In the genomic region with DNA sequence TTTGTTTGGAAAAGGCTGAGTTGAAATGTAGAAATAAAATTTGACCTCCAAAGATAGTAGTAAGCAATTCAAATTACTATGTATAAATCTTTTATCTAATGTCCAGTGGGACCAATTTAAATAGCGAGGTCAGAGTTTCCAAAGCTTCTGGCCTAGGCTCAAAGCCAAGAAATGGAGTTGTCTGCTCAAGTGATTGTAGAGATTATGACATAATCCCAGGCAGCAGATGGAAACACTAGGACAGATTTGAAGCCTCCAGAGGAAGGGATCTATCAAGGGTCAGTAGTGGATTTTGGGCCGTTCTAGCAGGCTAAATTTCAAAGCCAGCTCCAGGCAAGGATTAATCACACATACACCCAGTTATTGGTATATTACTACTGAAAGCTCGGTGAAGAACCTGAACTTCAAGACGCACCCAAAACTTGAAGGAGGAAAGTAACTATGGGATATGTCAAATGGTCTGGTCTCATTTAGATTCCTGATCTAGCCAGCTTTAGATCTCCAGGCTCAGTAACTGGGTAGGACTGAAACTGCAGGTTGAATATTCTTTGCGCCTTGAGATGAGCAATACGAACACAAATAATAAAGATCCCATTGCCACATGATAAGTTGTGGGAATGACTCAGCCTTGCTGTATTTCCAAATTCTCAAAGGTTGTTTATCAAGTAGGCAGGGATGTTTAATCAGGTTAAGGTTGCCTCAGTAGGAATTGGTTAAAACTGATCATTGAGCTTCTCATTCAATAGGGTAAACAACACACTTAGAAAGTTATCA, we compare ENCODE assay signal across 26 cellular contexts. TPM values are rescaled to one million over a fixed set of nuclear protein-coding genes. Genes with fewer than 3 reads are reported as not detected.
DNase-seq lines count a peak whose midpoint lies in the region; ATAC-seq, FAIRE-seq and TF ChIP-seq lines count a peak whose summit lies in the region.
"Had no signal": no experiment of that assay in that cellular context is flagged by ENCODE, and none has a peak within 500 bp of the region (broad histone marks: within the 10 kb centered on the region; RNA-seq: fewer than 3 reads in every experiment).

No MANE protein-coding gene starts in this region.

- no peak overlapping the region for H2AFZ ChIP-seq in HepG2 (ENCODE audit: low read length)
- H2AFZ ChIP-seq: GM23338 had no signal

- H3K4me3 ChIP-seq in right lobe of liver = no peak overlapping the region
- H3K4me3 ChIP-seq in HepG2 (replicated peaks in 1 of 3; ENCODE audit: insufficient read depth in 1 of 3, low read depth in 2 of 3, low read length in 3 of 3) = no peak overlapping the region
- no peak overlapping the region for H3K4me3 ChIP-seq in epithelial cell of esophagus (ENCODE audit: low read length)
- no peak overlapping the region for H3K4me3 ChIP-seq in small intestine (ENCODE audit: low read depth in 1 of 2, low read length in 2 of 2)
- H3K4me3 ChIP-seq: GM23338, MG63, SK-N-MC had no signal

- H3K4me1 ChIP-seq in right lobe of liver (no peaks in the 10 kb centered on the region), HepG2 (ENCODE audit: insufficient read depth, low read length) (no peaks in the 10 kb centered on the region), small intestine (ENCODE audit: control insufficient read depth in 2 of 2, insufficient read depth in 1 of 2, low read depth in 1 of 2, low read length in 1 of 2) (no peaks in the 10 kb centered on the region)

- H3K27ac ChIP-seq in right lobe of liver (no peak overlapping the region), HepG2 (ENCODE audit: extremely low read length, insufficient read depth, low read length) (no peak overlapping the region), small intestine (ENCODE audit: low read depth in 1 of 2, low read length in 1 of 2) (no peak overlapping the region)
- H3K27ac ChIP-seq: C4-2B, HL-60, SK-N-MC had no signal

- H3K79me2 ChIP-seq in HepG2 (ENCODE audit: insufficient read depth, low read length) = no peaks in the 10 kb centered on the region

- CTCF ChIA-PET in HepG2 (lab: Yijun Ruan, JAX; ENCODE audit: low intra/inter-chr PET ratio, low total read pairs) = no interaction called here

- TF ChIP-seq EP300 in HepG2 (IDR thresholded peaks at IDR 0.05; ENCODE audit: low read depth in 2 of 2, low read length in 2 of 2) = no peak
- no peak for TF ChIP-seq EP300 in HepG2 (CRISPR knock-in tag; IDR thresholded peaks at IDR 0.05; ENCODE audit: borderline replicate concordance)

- POLR2A ChIA-PET in HepG2 (lab: Yijun Ruan, JAX) = no interaction called here

- H4K20me1 ChIP-seq in HepG2 (ENCODE audit: insufficient read depth, low read length) = no peaks in the 10 kb centered on the region

- H3K36me3 ChIP-seq in right lobe of liver = no peaks in the 10 kb centered on the region
- no peaks in the 10 kb centered on the region for H3K36me3 ChIP-seq in HepG2 (replicated peaks in 1 of 2; ENCODE audit: control insufficient read depth in 1 of 2, insufficient read depth in 2 of 2, low read length in 2 of 2)
- H3K36me3 ChIP-seq in small intestine (ENCODE audit: control insufficient read depth in 2 of 2, insufficient read depth in 2 of 2, low read length in 2 of 2) = no peaks in the 10 kb centered on the region
- H3K36me3 ChIP-seq: MG63 had no signal

- H3K9me3 ChIP-seq in right lobe of liver (no peaks in the 10 kb centered on the region), HepG2 (ENCODE audit: low read length) (peaks cover 11% of the 10 kb centered on the region), small intestine (ENCODE audit: control insufficient read depth, low read depth) (no peaks in the 10 kb centered on the region)

- TF ChIP-seq POLR2A in right lobe of liver (IDR thresholded peaks at IDR 0.05) (no peak), HepG2 (IDR thresholded peaks at IDR 0.05; ENCODE audit: insufficient read depth in 1 of 2, low read depth in 2 of 2, low read length in 2 of 2) (no peak)

- TF ChIP-seq CTCF in right lobe of liver (IDR thresholded peaks at IDR 0.05) = no peak
- no peak for TF ChIP-seq CTCF in HepG2 (CRISPR knock-in tag; IDR thresholded peaks at IDR 0.05)
- TF ChIP-seq CTCF in epithelial cell of esophagus (IDR thresholded peaks at IDR 0.05; ENCODE audit: insufficient read depth, low read depth, low read length, missing control alignments) = no peak

- intact Hi-C loops in right lobe of liver (cut with DNase I) (no loop called here), HepG2 (cut with micrococcal nuclease; ENCODE audit: unreplicated experiment) (no loop called here)

- no peak for TF ChIP-seq RAD21 in HepG2 (CRISPR knock-in tag; IDR thresholded peaks at IDR 0.05)

- ATAC-seq in right lobe of liver = peak in 3 of 4 donors; percentile 22 to 80 (median 53)
- no peak for ATAC-seq in HepG2
- no peak for ATAC-seq in GM19351 (IDR thresholded peaks at IDR 0.05; ENCODE audit: unreplicated experiment)
- ATAC-seq: GM23338, Panc1 had no signal

- no peak overlapping the region for H3K9ac ChIP-seq in HepG2 (ENCODE audit: insufficient read depth, low read depth, low read length)

- in situ Hi-C loops in HepG2 (cut with HindIII; ENCODE audit: extremely low pct_ligation_motif_present, low pct_unique_long_range_greater_than_20kb) = no loop called here

- BruUV-seq in HepG2 (replicated peaks; lab: Mats Ljungman, UMichigan) = no TSS peak

- WGBS in right lobe of liver (ENCODE audit: insufficient coverage, low coverage, low lambda C conversion rate, missing lambda C conversion rate) = 71% methylated on average over 6 of the region's 6 CpGs
- WGBS in HepG2 (ENCODE audit: low lambda C conversion rate) = 22% methylated on average over 6 of the region's 6 CpGs
- WGBS in small intestine, 3 donors = 73 to 80% (median 77%) methylated on average over 6 of the region's 6 CpGs

- H3K27me3 ChIP-seq in right lobe of liver = no peaks in the 10 kb centered on the region
- no peaks in the 10 kb centered on the region for H3K27me3 ChIP-seq in HepG2 (ENCODE audit: control insufficient read depth in 1 of 2, insufficient read depth in 2 of 2, low read length in 2 of 2)
- H3K27me3 ChIP-seq in small intestine (ENCODE audit: control insufficient read depth in 2 of 2, insufficient read depth in 2 of 2, low read length in 2 of 2) = no peaks in the 10 kb centered on the region
- H3K27me3 ChIP-seq: MG63 had no signal

- DNase-seq in right lobe of liver = no peak
- no peak for DNase-seq in HepG2 (ENCODE audit: low spot score)
- DNase-seq in NCI-H82 treated with DMSO at 0.1 percent for 48 hours (lab: John Stamatoyannopoulos, UW; ENCODE audit: unreplicated experiment) = peak; percentile 39
- DNase-seq in epithelial cell of esophagus (ENCODE audit: low read depth) = peak; percentile 81
- peak; percentile 20 for DNase-seq in small intestine
- no peak for DNase-seq in DMS153 (lab: John Stamatoyannopoulos, UW)
- DNase-seq in foreskin melanocyte = no peak
- DNase-seq: ACHN, AML-193, DMS79 treated with DMSO at 0.1 percent for 48 hours, HCEC 1CT, IMR-90, MG63, NCI-H1048, NCI-H1436, NCI-H2029 treated with DMSO at 0.1 percent for 48 hours, NCI-H2171 treated with DMSO at 0.1 percent for 48 hours, NCI-H446, NCI-H748 treated with DMSO at 0.1 percent for 48 hours, SHP77 had no signal

- no peak overlapping the region for H3K4me2 ChIP-seq in HepG2 (ENCODE audit: low read depth, low read length)
- H3K4me2 ChIP-seq: GM23338 had no signal

- FAIRE-seq in HepG2 (lab: Jason Lieb, UNC) = no peak
- FAIRE-seq in small intestine (lab: Jason Lieb, UNC) = no peak

TF ChIP-seq in HepG2, 621 proteins besides CTCF, POLR2A, EP300 and RAD21 (continues in another document):
- no peak for TF ChIP-seq RXRB (CRISPR knock-in tag; IDR thresholded peaks at IDR 0.05; ENCODE audit: borderline replicate concordance)
- TF ChIP-seq ARID3A (IDR thresholded peaks at IDR 0.05; ENCODE audit: low read depth, low read length) = no peak
- TF ChIP-seq ZBTB7B (CRISPR knock-in tag; IDR thresholded peaks at IDR 0.05) = no peak
- no peak for TF ChIP-seq ZNF101 (CRISPR knock-in tag; IDR thresholded peaks at IDR 0.05; ENCODE audit: borderline replicate concordance, low read depth)

RNA-seq across cellular contexts. Expression of gene ARRDC4, which starts 30.9 kb away (rescaled TPM):
- 10 to 100 TPM in 3 of 6 experiments, 1 to 10 TPM in 3; 5.0 to 17.4 (median 12.7) TPM for total RNA-seq in right lobe of liver
- 1.5 and 2.5 TPM in 2 replicates for total RNA-seq in HepG2 (2016; rRNA removed; fragmentation: Illumina TruSeq; extraction: Trizol)
- total RNA-seq in HepG2 (2016; cell fraction: cytosol; rRNA removed; fragmentation: Illumina TruSeq; extraction: Trizol; ENCODE audit: low read depth) = 0.18 and 0.30 TPM in 2 replicates
- total RNA-seq in HepG2 (2016; cell fraction: insoluble cytoplasmic fraction; rRNA removed; fragmentation: Illumina TruSeq; extraction: Trizol) = 1.7 and 2.0 TPM in 2 replicates
- 1.1 and 1.2 TPM in 2 replicates for total RNA-seq in HepG2 (2016; cell fraction: membrane; rRNA removed; fragmentation: Illumina TruSeq; extraction: Trizol)
- 1.5 TPM in 2 replicates for total RNA-seq in HepG2 (2016; cell fraction: nucleus; rRNA removed; fragmentation: Illumina TruSeq; extraction: Trizol)
- polyA plus RNA-seq in HepG2 (2011; rRNA removed) = 2.5 and 3.8 TPM in 2 replicates
- polyA plus RNA-seq in HepG2 (2011; cell fraction: cytosol; rRNA removed) = 1.4 and 3.1 TPM in 2 replicates
- polyA plus RNA-seq in HepG2 (2011; cell fraction: nucleus; rRNA removed) = 1.7 and 3.4 TPM in 2 replicates
- polyA plus RNA-seq in HepG2 (2012) = 4.3 and 5.4 TPM in 2 replicates
- polyA plus RNA-seq in HepG2 (2016; cell fraction: cytosol; fragmentation: Illumina TruSeq; extraction: Trizol; ENCODE audit: low read depth) = 0.14 and 0.15 TPM in 2 replicates
- polyA plus RNA-seq in HepG2 (2016; cell fraction: insoluble cytoplasmic fraction; fragmentation: Illumina TruSeq; extraction: Trizol; ENCODE audit: low read depth) = 2.0 and 2.1 TPM in 2 replicates
- polyA plus RNA-seq in HepG2 (2016; cell fraction: membrane; fragmentation: Illumina TruSeq; extraction: Trizol; ENCODE audit: low read depth) = 0.53 and 0.56 TPM in 2 replicates
- polyA plus RNA-seq in HepG2 (2016; cell fraction: nucleus; fragmentation: Illumina TruSeq; extraction: Trizol; ENCODE audit: insufficient read depth, low read depth) = 1.4 and 1.8 TPM in 2 replicates
- 2.0 TPM in 1 of 2 replicates, not detected in the other for polyA minus RNA-seq in HepG2 (2011; rRNA and poly(A)+ RNA removed; ENCODE audit: low replicate concordance)
- 1.6 and 2.5 TPM in 2 replicates for polyA minus RNA-seq in HepG2 (2011; cell fraction: cytosol; rRNA and poly(A)+ RNA removed)
- polyA minus RNA-seq in HepG2 (2011; cell fraction: nucleus; rRNA and poly(A)+ RNA removed) = 1.8 and 4.0 TPM in 2 replicates
- polyA plus RNA-seq in small intestine = 10 to 100 TPM; 18.9 to 35.2 (median 26.2) TPM

Comparison
In these comparisons a context has a peak if more than half of its experiments do, and no peak if none do; other contexts are left out.
1. ATAC-seq: peak in right lobe of liver (3 of 4); none in HepG2 (single experiment) and GM19351 (single experiment).
2. DNase-seq: peak in NCI-H82 treated with DMSO at 0.1 percent for 48 hours (single experiment), epithelial cell of esophagus (single experiment) and small intestine (single experiment); none in right lobe of liver (0 of 3), HepG2 (single experiment), DMS153 (single experiment) and foreskin melanocyte (single experiment).